1 cellular context compared by ENCODE assay signal in genomic region chrX:95057341-95057740, GRCh38.
TF ChIP-seq lines count a peak whose summit lies in the region.

No MANE protein-coding gene starts in this region.

TF ChIP-seq in SK-N-SH treated with all-trans-retinoic acid at 6 μM for 48 hours, 23 proteins besides CTCF, POLR2A, EP300 and RAD21 (continued from another document):
- TF ChIP-seq, protein P1, sequence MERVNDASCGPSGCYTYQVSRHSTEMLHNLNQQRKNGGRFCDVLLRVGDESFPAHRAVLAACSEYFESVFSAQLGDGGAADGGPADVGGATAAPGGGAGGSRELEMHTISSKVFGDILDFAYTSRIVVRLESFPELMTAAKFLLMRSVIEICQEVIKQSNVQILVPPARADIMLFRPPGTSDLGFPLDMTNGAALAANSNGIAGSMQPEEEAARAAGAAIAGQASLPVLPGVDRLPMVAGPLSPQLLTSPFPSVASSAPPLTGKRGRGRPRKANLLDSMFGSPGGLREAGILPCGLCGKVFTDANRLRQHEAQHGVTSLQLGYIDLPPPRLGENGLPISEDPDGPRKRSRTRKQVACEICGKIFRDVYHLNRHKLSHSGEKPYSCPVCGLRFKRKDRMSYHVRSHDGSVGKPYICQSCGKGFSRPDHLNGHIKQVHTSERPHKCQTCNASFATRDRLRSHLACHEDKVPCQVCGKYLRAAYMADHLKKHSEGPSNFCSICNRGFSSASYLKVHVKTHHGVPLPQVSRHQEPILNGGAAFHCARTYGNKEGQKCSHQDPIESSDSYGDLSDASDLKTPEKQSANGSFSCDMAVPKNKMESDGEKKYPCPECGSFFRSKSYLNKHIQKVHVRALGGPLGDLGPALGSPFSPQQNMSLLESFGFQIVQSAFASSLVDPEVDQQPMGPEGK (CRISPR knock-in tag; IDR thresholded peaks at IDR 0.05; ENCODE audit: borderline replicate concordance): no peak
- TF ChIP-seq CSDC2 (CRISPR knock-in tag; IDR thresholded peaks at IDR 0.05) (no peak), ZC3H10 (CRISPR knock-in tag; IDR thresholded peaks at IDR 0.05) (no peak)
